26 cellular contexts compared by ENCODE assay signal in genomic region chr19:19533826-19534225, GRCh38. TPM values are rescaled to one million over a fixed set of nuclear protein-coding genes. Genes with fewer than 3 reads are reported as not detected.
A peak's percentile ranks its signal among the peaks of the same experiment; 100 is the strongest.
DNase-seq lines count a peak whose midpoint lies in the region; ATAC-seq, FAIRE-seq and TF ChIP-seq lines count a peak whose summit lies in the region.
"Had no signal": no experiment of that assay in that cellular context is flagged by ENCODE, and none has a peak within 500 bp of the region (broad histone marks: within the 10 kb centered on the region; RNA-seq: fewer than 3 reads in every experiment).

No MANE protein-coding gene starts in this region.

- intact Hi-C loops in HepG2 (cut with micrococcal nuclease; ENCODE audit: unreplicated experiment): loop anchor here (5.0 kb wide), 2 partner anchors 108 to 423 kb away; partner anchors contain the start of gene GMIP
- intact Hi-C loops in right lobe of liver (cut with DNase I): loop anchor here (5.0 kb wide), 1 partner anchor 113 kb away; no protein-coding TSS in a partner anchor
- intact Hi-C loops in testis (cut with DNase I; ENCODE audit: low total_unique reads): loop anchor here (5.0 kb wide), 1 partner anchor 113 kb away; no protein-coding TSS in a partner anchor

- TF ChIP-seq EP300 in HepG2 (IDR thresholded peaks at IDR 0.05; ENCODE audit: low read depth in 2 of 2, low read length in 2 of 2) (no peak), HepG2 (CRISPR knock-in tag; IDR thresholded peaks at IDR 0.05; ENCODE audit: borderline replicate concordance) (no peak)

- H3K9me3 ChIP-seq in HepG2 (ENCODE audit: low read length) (no peaks in the 10 kb centered on the region), right lobe of liver (no peaks in the 10 kb centered on the region), testis (no peaks in the 10 kb centered on the region)
- H3K9me3 ChIP-seq: ascending aorta, left ventricle myocardium inferior, suprapubic skin, uterus had no signal

- H3K9me3 Mint-ChIP-seq in central memory CD8-positive, alpha-beta T cell: no peaks in the 10 kb centered on the region
- H3K9me3 Mint-ChIP-seq: activated naive CD4-positive, alpha-beta T cell treated with anti-CD3 and anti-CD28 coated beads, Interleukin-2, amount 50 U/mL, for 24 hours; HFFc6; nephron progenitor cell; stimulated activated effector memory CD8-positive, alpha-beta T cell treated with anti-CD3 and anti-CD28 coated beads, Interleukin-12 subunit alpha, Interleukin-12 subunit beta, amount 100 ng/mL, for 72 hours had no signal

- FAIRE-seq in HepG2 (lab: Jason Lieb, UNC): no peak
- FAIRE-seq in frontal cortex (lab: Jason Lieb, UNC): no peak

- H3K4me3 Mint-ChIP-seq in central memory CD8-positive, alpha-beta T cell: no peak overlapping the region
- H3K4me3 Mint-ChIP-seq: activated naive CD4-positive, alpha-beta T cell treated with anti-CD3 and anti-CD28 coated beads, Interleukin-2, amount 50 U/mL, for 24 hours; HFFc6; nephron progenitor cell; stimulated activated effector memory CD8-positive, alpha-beta T cell treated with anti-CD3 and anti-CD28 coated beads, Interleukin-12 subunit alpha, Interleukin-12 subunit beta, amount 100 ng/mL, for 72 hours had no signal

- TF ChIP-seq CTCF in HepG2 (CRISPR knock-in tag; IDR thresholded peaks at IDR 0.05) (no peak), right lobe of liver (IDR thresholded peaks at IDR 0.05) (no peak), testis (IDR thresholded peaks at IDR 0.05) (no peak)

- TF ChIP-seq RAD21 in HepG2 (CRISPR knock-in tag; IDR thresholded peaks at IDR 0.05): no peak

- DNase-seq in HepG2 (ENCODE audit: low spot score) (no peak), right lobe of liver (no peak), NCI-H524 (lab: John Stamatoyannopoulos, UW) (peak; percentile 22 to 60), frontal cortex (ENCODE audit: low spot score in 2 of 2) (no peak), caudate nucleus (lab: John Stamatoyannopoulos, UW) (no peak), testis (no peak), substantia nigra (lab: John Stamatoyannopoulos, UW) (no peak)
- no peak for DNase-seq in central memory CD8-positive, alpha-beta T cell (ENCODE audit: low spot score in 2 of 2)
- DNase-seq: activated T-cell treated with anti-CD3 and anti-CD28 coated beads, Interleukin-2, amount 50 U/mL, for 48 hours; HFFc6; Kasumi-1; left ventricle myocardium inferior; NCI-H1092 treated with DMSO at 0.1 percent for 48 hours; NCI-H2029 treated with DMSO at 0.1 percent for 48 hours; nephron progenitor cell; SHP77; stimulated activated CD4-positive, alpha-beta T cell treated with anti-CD3 and anti-CD28 coated beads, Interleukin-1b, Interleukin-23, amount 100 ng/mL, for 48 hours; SW 1271; uterus had no signal

- TSS peak; percentile 35 for BruUV-seq in HepG2 (replicated peaks; lab: Mats Ljungman, UMichigan)

- H3K79me2 ChIP-seq in HepG2 (ENCODE audit: insufficient read depth, low read length): no peaks in the 10 kb centered on the region

- no peaks in the 10 kb centered on the region for H4K20me1 ChIP-seq in HepG2 (ENCODE audit: insufficient read depth, low read length)

- POLR2A ChIA-PET in HepG2 (lab: Yijun Ruan, JAX): no interaction called here

- H2AFZ ChIP-seq in HepG2 (ENCODE audit: low read length): no peak overlapping the region

- no peaks in the 10 kb centered on the region; a peak in 2 of 5 replicates for H3K36me3 ChIP-seq in HepG2 (replicated peaks in 1 of 2; ENCODE audit: control insufficient read depth in 1 of 2, insufficient read depth in 2 of 2, low read length in 2 of 2)
- H3K36me3 ChIP-seq in right lobe of liver: no peaks in the 10 kb centered on the region
- no peaks in the 10 kb centered on the region for H3K36me3 ChIP-seq in testis (ENCODE audit: low read depth, missing control alignments)
- H3K36me3 ChIP-seq: left ventricle myocardium inferior, uterus had no signal

- ATAC-seq in HepG2: no peak
- no peak for ATAC-seq in right lobe of liver
- no peak for ATAC-seq in central memory CD8-positive, alpha-beta T cell (replicated peaks; ENCODE audit: extremely low read depth, poor library complexity, severe bottlenecking)
- ATAC-seq: stimulated activated effector memory CD8-positive, alpha-beta T cell treated with anti-CD3 and anti-CD28 coated beads, Interleukin-12 subunit alpha, Interleukin-12 subunit beta, amount 100 ng/mL, for 72 hours had no signal

- in situ Hi-C loops in HepG2 (cut with HindIII; ENCODE audit: extremely low pct_ligation_motif_present, low pct_unique_long_range_greater_than_20kb): loop anchor here (25.0 kb wide), 1 partner anchor 428 kb away; no protein-coding TSS in a partner anchor

- H3K27me3 Mint-ChIP-seq in central memory CD8-positive, alpha-beta T cell: peaks cover 6% of the 10 kb centered on the region
- H3K27me3 Mint-ChIP-seq: activated naive CD4-positive, alpha-beta T cell treated with anti-CD3 and anti-CD28 coated beads, Interleukin-2, amount 50 U/mL, for 24 hours had no signal

- H3K9ac ChIP-seq in HepG2 (ENCODE audit: insufficient read depth, low read depth, low read length): no peak overlapping the region

- CTCF ChIA-PET in HepG2 (lab: Yijun Ruan, JAX; ENCODE audit: low intra/inter-chr PET ratio, low total read pairs): interaction anchor here (2.6 kb wide), 1 partner anchor 110 kb away, joined by 23 read pairs; the partner anchor contains the start of gene GMIP

- H3K27ac ChIP-seq in HepG2 (ENCODE audit: extremely low read length, insufficient read depth, low read length) (no peak overlapping the region), right lobe of liver (no peak overlapping the region), caudate nucleus (ENCODE audit: low read depth, low read length) (no peak overlapping the region), testis (no peak overlapping the region), substantia nigra (ENCODE audit: low read depth, low read length, poor library complexity, severe bottlenecking) (no peak overlapping the region)
- H3K27ac ChIP-seq: ascending aorta, epithelial cell of prostate, left ventricle myocardium inferior, suprapubic skin, uterus had no signal

- H3K4me3 ChIP-seq in HepG2 (replicated peaks in 1 of 3; ENCODE audit: insufficient read depth in 1 of 3, low read depth in 2 of 3, low read length in 3 of 3): no peak overlapping the region
- no peak overlapping the region for H3K4me3 ChIP-seq in right lobe of liver
- H3K4me3 ChIP-seq in testis: no peak overlapping the region
- H3K4me3 ChIP-seq: ascending aorta, left ventricle myocardium inferior, suprapubic skin, uterus had no signal

- H3K4me2 ChIP-seq in HepG2 (ENCODE audit: low read depth, low read length): no peak overlapping the region

- H3K36me3 Mint-ChIP-seq in central memory CD8-positive, alpha-beta T cell (ENCODE audit: insufficient read depth): peaks cover 19% of the 10 kb centered on the region

- 85% methylated on average over 6 of the region's 6 CpGs for WGBS in HepG2 (ENCODE audit: low lambda C conversion rate)
- 88% methylated on average over 6 of the region's 6 CpGs for WGBS in right lobe of liver (ENCODE audit: insufficient coverage, low coverage, low lambda C conversion rate, missing lambda C conversion rate)
- 86 to 95% methylated on average over 6 of the region's 6 CpGs for WGBS in testis, 2 donors

- TF ChIP-seq POLR2A in HepG2 (IDR thresholded peaks at IDR 0.05; ENCODE audit: insufficient read depth in 1 of 2, low read depth in 2 of 2, low read length in 2 of 2) (no peak), right lobe of liver (IDR thresholded peaks at IDR 0.05) (no peak), testis (IDR thresholded peaks at IDR 0.05) (no peak)

- H3K4me1 ChIP-seq in HepG2 (ENCODE audit: insufficient read depth, low read length): peaks cover 7% of the 10 kb centered on the region; the same call in 1 of the 2 replicates
- H3K4me1 ChIP-seq in right lobe of liver: peaks cover 0 to 6% (median 0%) of the 10 kb centered on the region in 4 donors
- peaks cover 20% of the 10 kb centered on the region for H3K4me1 ChIP-seq in testis

- H3K27ac Mint-ChIP-seq in central memory CD8-positive, alpha-beta T cell (ENCODE audit: low read depth): peak overlapping the region; percentile 23
- H3K27ac Mint-ChIP-seq: activated naive CD4-positive, alpha-beta T cell treated with anti-CD3 and anti-CD28 coated beads, Interleukin-2, amount 50 U/mL, for 24 hours; HFFc6; nephron progenitor cell; stimulated activated effector memory CD8-positive, alpha-beta T cell treated with anti-CD3 and anti-CD28 coated beads, Interleukin-12 subunit alpha, Interleukin-12 subunit beta, amount 100 ng/mL, for 72 hours had no signal

- H3K4me1 Mint-ChIP-seq in central memory CD8-positive, alpha-beta T cell: peaks cover 22% of the 10 kb centered on the region

- H3K27me3 ChIP-seq in HepG2 (ENCODE audit: control insufficient read depth in 1 of 2, insufficient read depth in 2 of 2, low read length in 2 of 2) (0 out of 5 replicates have a peak, but pooled peaks cover 0 to 4% of the 10 kb centered on the region in 2 experiments), right lobe of liver (peaks cover 0 to 6% of the 10 kb centered on the region in 2 donors), testis (no peaks in the 10 kb centered on the region)
- H3K27me3 ChIP-seq: suprapubic skin had no signal

RNA-seq across cellular contexts. Expression of gene CILP2, which starts 4.2 kb away (rescaled TPM):
- 0.09 TPM in 1 of 2 replicates, not detected in the other for total RNA-seq in HepG2 (2016; rRNA removed; fragmentation: Illumina TruSeq; extraction: Trizol)
- not detected in 2 replicates for total RNA-seq in HepG2 (2016; cell fraction: cytosol; rRNA removed; fragmentation: Illumina TruSeq; extraction: Trizol; ENCODE audit: low read depth)
- 0.15 TPM in 1 of 2 replicates, not detected in the other for total RNA-seq in HepG2 (2016; cell fraction: insoluble cytoplasmic fraction; rRNA removed; fragmentation: Illumina TruSeq; extraction: Trizol)
- not detected in 2 replicates for total RNA-seq in HepG2 (2016; cell fraction: membrane; rRNA removed; fragmentation: Illumina TruSeq; extraction: Trizol)
- 0.16 and 0.19 TPM in 2 replicates for total RNA-seq in HepG2 (2016; cell fraction: nucleus; rRNA removed; fragmentation: Illumina TruSeq; extraction: Trizol)
- 0.18 and 0.37 TPM in 2 replicates for polyA plus RNA-seq in HepG2 (2011; rRNA removed)
- 0.16 and 0.19 TPM in 2 replicates for polyA plus RNA-seq in HepG2 (2011; cell fraction: cytosol; rRNA removed)
- 0.66 and 0.74 TPM in 2 replicates for polyA plus RNA-seq in HepG2 (2011; cell fraction: nucleus; rRNA removed)
- polyA plus RNA-seq in HepG2 (2012): 0.31 and 0.51 TPM in 2 replicates
- polyA plus RNA-seq in HepG2 (2016; cell fraction: cytosol; fragmentation: Illumina TruSeq; extraction: Trizol; ENCODE audit: low read depth): not detected in 2 replicates
- polyA plus RNA-seq in HepG2 (2016; cell fraction: insoluble cytoplasmic fraction; fragmentation: Illumina TruSeq; extraction: Trizol; ENCODE audit: low read depth): 0.05 and 0.12 TPM in 2 replicates
- polyA plus RNA-seq in HepG2 (2016; cell fraction: membrane; fragmentation: Illumina TruSeq; extraction: Trizol; ENCODE audit: low read depth): not detected in 2 replicates
- polyA plus RNA-seq in HepG2 (2016; cell fraction: nucleus; fragmentation: Illumina TruSeq; extraction: Trizol; ENCODE audit: insufficient read depth, low read depth): 0.35 and 0.44 TPM in 2 replicates
- 0.20 and 0.30 TPM in 2 replicates for polyA minus RNA-seq in HepG2 (2011; rRNA and poly(A)+ RNA removed; ENCODE audit: low replicate concordance)
- 0.26 and 0.30 TPM in 2 replicates for polyA minus RNA-seq in HepG2 (2011; cell fraction: cytosol; rRNA and poly(A)+ RNA removed)
- 0.26 and 0.37 TPM in 2 replicates for polyA minus RNA-seq in HepG2 (2011; cell fraction: nucleus; rRNA and poly(A)+ RNA removed)
- under 1 TPM in 4 of 6 experiments, not detected in 2; 0.05 to 0.33 (median 0.19) TPM for total RNA-seq in right lobe of liver
- total RNA-seq in frontal cortex: 0.82 TPM
- 1 to 10 TPM; 5.6 to 9.5 TPM for total RNA-seq in testis
- polyA plus RNA-seq in testis (ENCODE audit: insufficient read depth, low read depth, low replicate concordance): 10.0 TPM
- total RNA-seq: ascending aorta, HT1080 had no signal

RNA-seq across cellular contexts. Expression of gene YJEFN3, which starts 5.1 kb away (rescaled TPM):
- 0.32 and 0.89 TPM in 2 replicates for total RNA-seq in HepG2 (2016; rRNA removed; fragmentation: Illumina TruSeq; extraction: Trizol)
- 0.30 and 0.44 TPM in 2 replicates for total RNA-seq in HepG2 (2016; cell fraction: cytosol; rRNA removed; fragmentation: Illumina TruSeq; extraction: Trizol; ENCODE audit: low read depth)
- total RNA-seq in HepG2 (2016; cell fraction: insoluble cytoplasmic fraction; rRNA removed; fragmentation: Illumina TruSeq; extraction: Trizol): 0.19 and 0.69 TPM in 2 replicates
- total RNA-seq in HepG2 (2016; cell fraction: membrane; rRNA removed; fragmentation: Illumina TruSeq; extraction: Trizol): 0.28 and 0.41 TPM in 2 replicates
- 1.1 and 1.4 TPM in 2 replicates for total RNA-seq in HepG2 (2016; cell fraction: nucleus; rRNA removed; fragmentation: Illumina TruSeq; extraction: Trizol)
- 4.0 TPM in 2 replicates for polyA plus RNA-seq in HepG2 (2011; rRNA removed)
- polyA plus RNA-seq in HepG2 (2011; cell fraction: cytosol; rRNA removed): 0.47 and 1.4 TPM in 2 replicates
- 61.3 and 67.2 TPM in 2 replicates for polyA plus RNA-seq in HepG2 (2011; cell fraction: nucleus; rRNA removed)
- polyA plus RNA-seq in HepG2 (2012): 5.6 and 8.4 TPM in 2 replicates
- 0.37 TPM in 1 of 2 replicates, not detected in the other for polyA plus RNA-seq in HepG2 (2016; cell fraction: cytosol; fragmentation: Illumina TruSeq; extraction: Trizol; ENCODE audit: low read depth)
- 0.09 TPM in 1 of 2 replicates, not detected in the other for polyA plus RNA-seq in HepG2 (2016; cell fraction: insoluble cytoplasmic fraction; fragmentation: Illumina TruSeq; extraction: Trizol; ENCODE audit: low read depth)
- polyA plus RNA-seq in HepG2 (2016; cell fraction: membrane; fragmentation: Illumina TruSeq; extraction: Trizol; ENCODE audit: low read depth): not detected in 2 replicates
- 9.8 and 10.6 TPM in 2 replicates for polyA plus RNA-seq in HepG2 (2016; cell fraction: nucleus; fragmentation: Illumina TruSeq; extraction: Trizol; ENCODE audit: insufficient read depth, low read depth)
- polyA minus RNA-seq in HepG2 (2011; rRNA and poly(A)+ RNA removed; ENCODE audit: low replicate concordance): 0.86 and 2.2 TPM in 2 replicates
- polyA minus RNA-seq in HepG2 (2011; cell fraction: cytosol; rRNA and poly(A)+ RNA removed): 0.49 TPM in 1 of 2 replicates, not detected in the other
- polyA minus RNA-seq in HepG2 (2011; cell fraction: nucleus; rRNA and poly(A)+ RNA removed): 5.0 and 5.3 TPM in 2 replicates
- total RNA-seq in right lobe of liver: 1 to 10 TPM in 4 of 6 experiments, under 1 TPM in 2; 0.31 to 4.2 (median 1.8) TPM
- 5.7 TPM for total RNA-seq in frontal cortex
- total RNA-seq in testis: 10 to 100 TPM; 29.3 to 49.1 TPM
- polyA plus RNA-seq in testis (ENCODE audit: insufficient read depth, low read depth, low replicate concordance): 24.2 TPM

RNA-seq across cellular contexts. Expression of gene NDUFA13, which starts 17.8 kb away (rescaled TPM):
- total RNA-seq in HepG2 (2016; rRNA removed; fragmentation: Illumina TruSeq; extraction: Trizol): 278 and 337 TPM in 2 replicates
- total RNA-seq in HepG2 (2016; cell fraction: cytosol; rRNA removed; fragmentation: Illumina TruSeq; extraction: Trizol; ENCODE audit: low read depth): 98.4 and 99.8 TPM in 2 replicates
- total RNA-seq in HepG2 (2016; cell fraction: insoluble cytoplasmic fraction; rRNA removed; fragmentation: Illumina TruSeq; extraction: Trizol): 323 and 362 TPM in 2 replicates
- total RNA-seq in HepG2 (2016; cell fraction: membrane; rRNA removed; fragmentation: Illumina TruSeq; extraction: Trizol): 84.6 and 89.0 TPM in 2 replicates
- total RNA-seq in HepG2 (2016; cell fraction: nucleus; rRNA removed; fragmentation: Illumina TruSeq; extraction: Trizol): 193 and 208 TPM in 2 replicates
- 366 and 368 TPM in 2 replicates for polyA plus RNA-seq in HepG2 (2011; rRNA removed)
- 715 and 846 TPM in 2 replicates for polyA plus RNA-seq in HepG2 (2011; cell fraction: cytosol; rRNA removed)
- 199 and 226 TPM in 2 replicates for polyA plus RNA-seq in HepG2 (2011; cell fraction: nucleus; rRNA removed)
- polyA plus RNA-seq in HepG2 (2012): 207 and 262 TPM in 2 replicates
- 72.4 and 85.3 TPM in 2 replicates for polyA plus RNA-seq in HepG2 (2016; cell fraction: cytosol; fragmentation: Illumina TruSeq; extraction: Trizol; ENCODE audit: low read depth)
- polyA plus RNA-seq in HepG2 (2016; cell fraction: insoluble cytoplasmic fraction; fragmentation: Illumina TruSeq; extraction: Trizol; ENCODE audit: low read depth): 186 TPM in 2 replicates
- polyA plus RNA-seq in HepG2 (2016; cell fraction: membrane; fragmentation: Illumina TruSeq; extraction: Trizol; ENCODE audit: low read depth): 52.4 and 56.3 TPM in 2 replicates
- 235 and 237 TPM in 2 replicates for polyA plus RNA-seq in HepG2 (2016; cell fraction: nucleus; fragmentation: Illumina TruSeq; extraction: Trizol; ENCODE audit: insufficient read depth, low read depth)
- 73.2 and 83.5 TPM in 2 replicates for polyA minus RNA-seq in HepG2 (2011; rRNA and poly(A)+ RNA removed; ENCODE audit: low replicate concordance)
- 58.6 and 70.0 TPM in 2 replicates for polyA minus RNA-seq in HepG2 (2011; cell fraction: cytosol; rRNA and poly(A)+ RNA removed)
- 42.1 and 44.4 TPM in 2 replicates for polyA minus RNA-seq in HepG2 (2011; cell fraction: nucleus; rRNA and poly(A)+ RNA removed)
- 100 to 1,000 TPM in 4 of 6 experiments, 10 to 100 TPM in 2; 20.8 to 202 (median 154) TPM for total RNA-seq in right lobe of liver
- total RNA-seq in frontal cortex: 86.8 TPM
- total RNA-seq in testis: 100 to 1,000 TPM; 210 to 283 TPM
- 260 TPM for polyA plus RNA-seq in testis (ENCODE audit: insufficient read depth, low read depth, low replicate concordance)

RNA-seq across cellular contexts. Expression of gene TSSK6, which starts 18.5 kb away (rescaled TPM):
- 0.71 and 0.86 TPM in 2 replicates for total RNA-seq in HepG2 (2016; rRNA removed; fragmentation: Illumina TruSeq; extraction: Trizol)
- total RNA-seq in HepG2 (2016; cell fraction: cytosol; rRNA removed; fragmentation: Illumina TruSeq; extraction: Trizol; ENCODE audit: low read depth): 0.35 and 0.40 TPM in 2 replicates
- 0.65 and 0.85 TPM in 2 replicates for total RNA-seq in HepG2 (2016; cell fraction: insoluble cytoplasmic fraction; rRNA removed; fragmentation: Illumina TruSeq; extraction: Trizol)
- 0.83 and 1.3 TPM in 2 replicates for total RNA-seq in HepG2 (2016; cell fraction: membrane; rRNA removed; fragmentation: Illumina TruSeq; extraction: Trizol)
- 0.50 and 1.3 TPM in 2 replicates for total RNA-seq in HepG2 (2016; cell fraction: nucleus; rRNA removed; fragmentation: Illumina TruSeq; extraction: Trizol)
- 1.2 and 2.0 TPM in 2 replicates for polyA plus RNA-seq in HepG2 (2011; rRNA removed)
- 1.4 and 2.8 TPM in 2 replicates for polyA plus RNA-seq in HepG2 (2011; cell fraction: cytosol; rRNA removed)
- 6.3 and 8.3 TPM in 2 replicates for polyA plus RNA-seq in HepG2 (2011; cell fraction: nucleus; rRNA removed)
- 0.81 and 1.2 TPM in 2 replicates for polyA plus RNA-seq in HepG2 (2012)
- polyA plus RNA-seq in HepG2 (2016; cell fraction: cytosol; fragmentation: Illumina TruSeq; extraction: Trizol; ENCODE audit: low read depth): 0.16 and 0.19 TPM in 2 replicates
- polyA plus RNA-seq in HepG2 (2016; cell fraction: insoluble cytoplasmic fraction; fragmentation: Illumina TruSeq; extraction: Trizol; ENCODE audit: low read depth): 1.1 and 1.7 TPM in 2 replicates
- polyA plus RNA-seq in HepG2 (2016; cell fraction: membrane; fragmentation: Illumina TruSeq; extraction: Trizol; ENCODE audit: low read depth): 0.68 and 0.82 TPM in 2 replicates
- polyA plus RNA-seq in HepG2 (2016; cell fraction: nucleus; fragmentation: Illumina TruSeq; extraction: Trizol; ENCODE audit: insufficient read depth, low read depth): 1.3 and 2.4 TPM in 2 replicates
- 2.0 and 5.3 TPM in 2 replicates for polyA minus RNA-seq in HepG2 (2011; rRNA and poly(A)+ RNA removed; ENCODE audit: low replicate concordance)
- polyA minus RNA-seq in HepG2 (2011; cell fraction: cytosol; rRNA and poly(A)+ RNA removed): 1.3 and 1.5 TPM in 2 replicates
- polyA minus RNA-seq in HepG2 (2011; cell fraction: nucleus; rRNA and poly(A)+ RNA removed): 1.9 and 3.7 TPM in 2 replicates
- 1 to 10 TPM in 4 of 6 experiments, under 1 TPM in 2; 0.53 to 2.9 (median 1.1) TPM for total RNA-seq in right lobe of liver
- total RNA-seq in frontal cortex: 2.4 TPM
- 100 to 1,000 TPM; 117 to 722 TPM for total RNA-seq in testis
- 125 TPM for polyA plus RNA-seq in testis (ENCODE audit: insufficient read depth, low read depth, low replicate concordance)
- total RNA-seq: ascending aorta, skeletal muscle tissue had no signal

Comparison
In these comparisons a context has a peak if more than half of its experiments do, and no peak if none do; other contexts are left out.
1. DNase-seq: peak in NCI-H524 (2 of 2); none in HepG2 (single experiment), right lobe of liver (0 of 3), central memory CD8-positive, alpha-beta T cell (0 of 2), frontal cortex (0 of 2), caudate nucleus (0 of 61), testis (single experiment) and substantia nigra (0 of 49).